Comparison of ENCODE assay signal across 17 cellular contexts in genomic region chr2:120673205-120673550, GRCh38.
DNase-seq lines count a peak whose midpoint lies in the region; ATAC-seq, FAIRE-seq and TF ChIP-seq lines count a peak whose summit lies in the region.
"Had no signal": no experiment of that assay in that cellular context is flagged by ENCODE, and none has a peak within 500 bp of the region (broad histone marks: within the 10 kb centered on the region; RNA-seq: fewer than 3 reads in every experiment).

No MANE protein-coding gene starts in this region.

- H2BK5ac ChIP-seq in IMR-90 (ENCODE audit: low read depth, low read length, poor library complexity, severe bottlenecking), result no peak overlapping the region

- peak overlapping the region; percentile 19; the same call in 1 of the 2 replicates for H4K91ac ChIP-seq in IMR-90 (ENCODE audit: insufficient read depth, low read depth, low read length)

- H3K18ac ChIP-seq in IMR-90 (ENCODE audit: low read depth, low read length), result no peak overlapping the region

- H3K4me1 Mint-ChIP-seq in stimulated activated effector memory CD8-positive, alpha-beta T cell treated with anti-CD3 and anti-CD28 coated beads, Interleukin-12 subunit alpha, Interleukin-12 subunit beta, amount 100 ng/mL, for 72 hours, result no peaks in the 10 kb centered on the region

- peak overlapping the region; percentile 38; the same call in 1 of the 2 replicates for H2AK5ac ChIP-seq in IMR-90 (ENCODE audit: low read depth, low read length)

- H3K36me3 ChIP-seq in IMR-90 (ENCODE audit: control insufficient read depth, insufficient read depth, low read length), result no peaks in the 10 kb centered on the region

- no peak overlapping the region for H3K27ac Mint-ChIP-seq in stimulated activated effector memory CD8-positive, alpha-beta T cell treated with anti-CD3 and anti-CD28 coated beads, Interleukin-12 subunit alpha, Interleukin-12 subunit beta, amount 100 ng/mL, for 72 hours
- H3K27ac Mint-ChIP-seq: CD4-positive, alpha-beta memory T cell had no signal

- H2AFZ ChIP-seq in IMR-90 (replicated peaks; ENCODE audit: low read length, poor library complexity), result no peak overlapping the region

- H3K9ac ChIP-seq in IMR-90 (ENCODE audit: low read depth, low read length), result no peak overlapping the region

- H4K5ac ChIP-seq in IMR-90 (ENCODE audit: low read depth, low read length), result no peak overlapping the region

- no peaks in the 10 kb centered on the region; the same call in 1 of the 2 replicates for H3K9me3 ChIP-seq in IMR-90 (ENCODE audit: control insufficient read depth, insufficient read depth, low read length)
- H3K9me3 ChIP-seq: Caco-2 had no signal

- 0 out of 2 replicates have a peak overlapping the region, but pooled peaks have one; percentile 21 for H2BK120ac ChIP-seq in IMR-90 (ENCODE audit: low read depth, low read length)

- FAIRE-seq in HTR-8/SVneo (lab: Jason Lieb, UNC), result no peak
- FAIRE-seq: G401.6, GM12892 had no signal

- H3K27me3 ChIP-seq in IMR-90 (ENCODE audit: control insufficient read depth, insufficient read depth, low read length), result peaks cover 19% of the 10 kb centered on the region

- no peaks in the 10 kb centered on the region for H3K9me1 ChIP-seq in IMR-90 (ENCODE audit: insufficient read depth, low read length)

- no peak for DNase-seq in IMR-90
- DNase-seq in NB4 (ENCODE audit: low read depth), result peak; percentile 71
- peak; percentile 69 for DNase-seq in mesenteric fat pad (ENCODE audit: low spot score)
- DNase-seq in stimulated activated effector memory CD8-positive, alpha-beta T cell treated with anti-CD3 and anti-CD28 coated beads, Interleukin-12 subunit alpha, Interleukin-12 subunit beta, amount 100 ng/mL, for 72 hours (ENCODE audit: low spot score in 2 of 2), result no peak
- no peak for DNase-seq in HTR-8/SVneo (ENCODE audit: insufficient read length, low spot score)
- no peak for DNase-seq in COLO668 (lab: John Stamatoyannopoulos, UW; ENCODE audit: unreplicated experiment)
- DNase-seq: C1 segment of cervical spinal cord, Caco-2, DMS153, DND-41, GOT3, H9 had no signal

- dilution Hi-C loops in IMR-90 (cut with HindIII; ENCODE audit: low sequenced_read_pairs, unreplicated experiment), result no loop called here

- no peak overlapping the region for H3K4me2 ChIP-seq in IMR-90 (ENCODE audit: low read depth, low read length)

- no peak overlapping the region for H3K23ac ChIP-seq in IMR-90 (ENCODE audit: low read depth, low read length)

- in situ Hi-C loops in IMR-90 (cut with MboI; ENCODE audit: low sequenced_read_pairs), result no loop called here

- intact Hi-C loops in IMR-90 (cut with micrococcal nuclease), result loop anchor here (10.0 kb wide), 2 partner anchors 918 to 968 kb away; partner anchors contain the start of gene PTPN4

- ATAC-seq in IMR-90 (ENCODE audit: low read depth) (no peak), HG02798 (IDR thresholded peaks at IDR 0.05; ENCODE audit: poor library complexity, unreplicated experiment) (no peak)
- ATAC-seq in stimulated activated effector memory CD8-positive, alpha-beta T cell treated with anti-CD3 and anti-CD28 coated beads, Interleukin-12 subunit alpha, Interleukin-12 subunit beta, amount 100 ng/mL, for 72 hours, result peak; percentile 2
- ATAC-seq: HCT116 had no signal

- no peaks in the 10 kb centered on the region for H4K20me1 ChIP-seq in IMR-90 (ENCODE audit: insufficient read depth, low read length)

- H3K4me3 Mint-ChIP-seq in stimulated activated effector memory CD8-positive, alpha-beta T cell treated with anti-CD3 and anti-CD28 coated beads, Interleukin-12 subunit alpha, Interleukin-12 subunit beta, amount 100 ng/mL, for 72 hours, result no peak overlapping the region
- H3K4me3 Mint-ChIP-seq: CD4-positive, alpha-beta memory T cell; H9 had no signal

- H3K9me3 Mint-ChIP-seq in stimulated activated effector memory CD8-positive, alpha-beta T cell treated with anti-CD3 and anti-CD28 coated beads, Interleukin-12 subunit alpha, Interleukin-12 subunit beta, amount 100 ng/mL, for 72 hours, result no peaks in the 10 kb centered on the region
- H3K9me3 Mint-ChIP-seq: H9 had no signal

- H2AK9ac ChIP-seq in IMR-90 (replicated peaks; ENCODE audit: low read depth, low read length, poor library complexity), result no peak overlapping the region

- H3K27ac ChIP-seq in IMR-90 (ENCODE audit: insufficient read depth, low read length), result no peak overlapping the region

- no peaks in the 10 kb centered on the region for H3K36me3 Mint-ChIP-seq in stimulated activated effector memory CD8-positive, alpha-beta T cell treated with anti-CD3 and anti-CD28 coated beads, Interleukin-12 subunit alpha, Interleukin-12 subunit beta, amount 100 ng/mL, for 72 hours
- H3K36me3 Mint-ChIP-seq: CD4-positive, alpha-beta memory T cell had no signal

- BruUV-seq in IMR-90 (replicated peaks; lab: Mats Ljungman, UMichigan), result no TSS peak

- no peak overlapping the region for H2BK20ac ChIP-seq in IMR-90 (ENCODE audit: low read depth, low read length)

- H3K4me1 ChIP-seq in IMR-90 (ENCODE audit: control insufficient read depth, insufficient read depth, low read length), result peaks cover 2% of the 10 kb centered on the region; the same call in 1 of the 2 replicates

- H3K56ac ChIP-seq in IMR-90 (ENCODE audit: extremely low read depth, insufficient read depth, low read length), result no peak overlapping the region

- POLR2A ChIA-PET in IMR-90 (lab: Charles Lee; ENCODE audit: unreplicated experiment), result no interaction called here

- no peak for TF ChIP-seq RAD21 in IMR-90 (IDR thresholded peaks at IDR 0.05; ENCODE audit: low read length)

- H2BK15ac ChIP-seq in IMR-90 (ENCODE audit: low read depth, low read length), result no peak overlapping the region

- 96% methylated on average over 4 of the region's 9 CpGs; no CpG with 5 or more reads in 1 of the 2 experiments for WGBS in IMR-90 (ENCODE audit: extremely low coverage in 2 of 2, insufficient read length in 1 of 2), 2 experiments

- no peak overlapping the region for H4K8ac ChIP-seq in IMR-90 (ENCODE audit: low read depth in 2 of 2, low read length in 2 of 2)

- H3K4me3 ChIP-seq in IMR-90 (ENCODE audit: insufficient read depth, low read depth, low read length) (no peak overlapping the region), NB4 (ENCODE audit: low read depth, low read length) (no peak overlapping the region)

- no peak for TF ChIP-seq POLR2A in IMR-90 (IDR thresholded peaks at IDR 0.05; ENCODE audit: low read depth, low read length)
- TF ChIP-seq POLR2A in NB4 (IDR thresholded peaks at IDR 0.05; ENCODE audit: extremely low read depth, insufficient read length), result no peak

- CTCF ChIA-PET in IMR-90 (lab: Yijun Ruan, JAX), result no interaction called here

- H3K14ac ChIP-seq in IMR-90 (replicated peaks; ENCODE audit: low read depth, low read length), result no peak overlapping the region

- H3K79me1 ChIP-seq in IMR-90 (ENCODE audit: low read depth in 1 of 2, low read length in 2 of 2), result no peaks in the 10 kb centered on the region

- no peak overlapping the region for H3K4ac ChIP-seq in IMR-90 (ENCODE audit: low read depth, low read length)

- TF ChIP-seq CTCF in IMR-90 (conservative IDR thresholded peaks at IDR 0.05; ENCODE audit: low read depth, low read length), result no peak
- TF ChIP-seq CTCF in NB4 (IDR thresholded peaks at IDR 0.05; ENCODE audit: low read depth, low read length), result no peak

TF ChIP-seq in IMR-90, 13 proteins besides CTCF, POLR2A, EP300 and RAD21:
- no peak for TF ChIP-seq MAZ (IDR thresholded peaks at IDR 0.05; ENCODE audit: borderline replicate concordance, low read depth, low read length)
- TF ChIP-seq MXI1 (IDR thresholded peaks at IDR 0.05; ENCODE audit: borderline replicate concordance, low read depth, low read length), result no peak

Comparison
In these comparisons a context has a peak if more than half of its experiments do, and no peak if none do; other contexts are left out.
1. DNase-seq: peak in NB4 (single experiment) and mesenteric fat pad (single experiment); none in IMR-90 (single experiment), stimulated activated effector memory CD8-positive, alpha-beta T cell treated with anti-CD3 and anti-CD28 coated beads, Interleukin-12 subunit alpha, Interleukin-12 subunit beta, amount 100 ng/mL, for 72 hours (0 of 2), HTR-8/SVneo (single experiment) and COLO668 (single experiment).